In genomic region chr6:13417431-13417830, GRCh38 we compare ENCODE assay signal across 21 cellular contexts.
"Had no signal": no experiment of that assay in that cellular context is flagged by ENCODE, and none has a peak within 500 bp of the region (broad histone marks: within the 10 kb centered on the region; RNA-seq: fewer than 3 reads in every experiment).

No MANE protein-coding gene starts in this region.

- H3K9me3 Mint-ChIP-seq: neural progenitor cell had no signal

- H3K27ac Mint-ChIP-seq: activated CD8-positive, alpha-beta T cell treated with anti-CD3 and anti-CD28 coated beads, Interleukin-2, amount 10 ng/mL, durations not matched to agents 7 days and 5 days; activated naive CD8-positive, alpha-beta T cell treated with anti-CD3 and anti-CD28 coated beads, Interleukin-2, amount 10 ng/mL, durations not matched to agents 7 days and 5 days; activated T-helper 2 cell treated with anti-CD3 and anti-CD28 coated beads, Interferon-gamma antibody, Interleukin-2, Interleukin-4, amounts not matched to agents 10 μg/mL and 5 μg/mL and 100 μg/mL, durations not matched to agents 14 hours and 24 hours and 36 hours; naive B cell; neural progenitor cell; progenitor cell of endocrine pancreas; stimulated activated naive CD8-positive, alpha-beta T cell treated with anti-CD3 and anti-CD28 coated beads, Interleukin-15, Interleukin-2, amounts not matched to agents 100 ng/mL and 50 ng/mL, for 24 hours had no signal

- H3K36me3 Mint-ChIP-seq: neural progenitor cell had no signal

- H3K27me3 ChIP-seq: foreskin keratinocyte, neural progenitor cell, suprapubic skin, uterus had no signal

- H3K4me3 Mint-ChIP-seq: activated CD8-positive, alpha-beta T cell treated with anti-CD3 and anti-CD28 coated beads, Interleukin-2, amount 10 ng/mL, durations not matched to agents 7 days and 5 days; activated naive CD8-positive, alpha-beta T cell treated with anti-CD3 and anti-CD28 coated beads, Interleukin-2, amount 10 ng/mL, durations not matched to agents 7 days and 5 days; neural progenitor cell; stimulated activated naive CD8-positive, alpha-beta T cell treated with anti-CD3 and anti-CD28 coated beads, Interleukin-15, Interleukin-2, amounts not matched to agents 100 ng/mL and 50 ng/mL, for 24 hours had no signal

- H3K36me3 ChIP-seq: lower lobe of right lung, neural progenitor cell, suprapubic skin, uterus had no signal

- H3K9me3 ChIP-seq: lower lobe of right lung, suprapubic skin, uterus had no signal

- H3K4me1 ChIP-seq: foreskin keratinocyte had no signal

- H3K4me3 ChIP-seq: lower lobe of right lung, neural progenitor cell, suprapubic skin, uterus had no signal

- H2AFZ ChIP-seq: neural progenitor cell had no signal

- H3K9ac ChIP-seq: neural progenitor cell had no signal

- ATAC-seq: activated CD8-positive, alpha-beta T cell treated with anti-CD3 and anti-CD28 coated beads, Interleukin-2, amount 10 ng/mL, durations not matched to agents 7 days and 5 days; foreskin keratinocyte; lower lobe of right lung had no signal

- H3K4me2 ChIP-seq: neural progenitor cell had no signal

- DNase-seq: activated CD4-positive, alpha-beta T cell treated with anti-CD3 and anti-CD28 coated beads for 1 hour; activated CD4-positive, alpha-beta T cell treated with anti-CD3 and anti-CD28 coated beads, Interleukin-2, amount 50 U/mL, for 1 hour; activated CD8-positive, alpha-beta T cell treated with anti-CD3 and anti-CD28 coated beads, Interleukin-2, amount 10 ng/mL, durations not matched to agents 7 days and 5 days; activated naive CD4-positive, alpha-beta T cell; activated naive CD8-positive, alpha-beta T cell treated with anti-CD3 and anti-CD28 coated beads, Interleukin-2, amount 10 ng/mL, durations not matched to agents 7 days and 5 days; amniotic stem cell; cortex of kidney; erythroblast; foreskin keratinocyte; lower lobe of right lung; naive B cell; stimulated activated CD4-positive, alpha-beta T cell treated with anti-CD3 and anti-CD28 coated beads, Interleukin-12 subunit alpha, Interleukin-12 subunit beta, amount 100 ng/mL, for 4 hours; stimulated activated CD4-positive, alpha-beta T cell treated with anti-CD3 and anti-CD28 coated beads, Interleukin-1b, Interleukin-23, amount 100 ng/mL, for 48 hours; T-helper 9 cell; trophoblast cell; uterus had no signal

- H3K27ac ChIP-seq: foreskin keratinocyte, lower lobe of right lung, neural progenitor cell, suprapubic skin, uterus had no signal
